ENCODE assay signal across 2 cellular contexts in genomic region chr7:75056476-75056875, GRCh38.
TF ChIP-seq lines count a peak whose summit lies in the region.

No MANE protein-coding gene starts in this region.

TF ChIP-seq in GM23338, 12 proteins besides CTCF, POLR2A, EP300 and RAD21 (continued from another document):
- TF ChIP-seq CREB1 (CRISPR knock-in tag; IDR thresholded peaks at IDR 0.05; ENCODE audit: low read depth) (no peak), JUNB (IDR thresholded peaks at IDR 0.05; ENCODE audit: unreplicated experiment) (no peak), POLR2AphosphoS5 (IDR thresholded peaks at IDR 0.05; ENCODE audit: low read depth) (no peak), NANOG (IDR thresholded peaks at IDR 0.05; ENCODE audit: borderline replicate concordance) (no peak), ZNF462 (CRISPR knock-in tag; IDR thresholded peaks at IDR 0.05) (no peak)

TF ChIP-seq in K562, 482 proteins besides CTCF, POLR2A, EP300 and RAD21 (continued from another document):
- TF ChIP-seq FOXP1 (CRISPR knock-in tag; IDR thresholded peaks at IDR 0.05) (no peak), NFE2 (IDR thresholded peaks at IDR 0.05; ENCODE audit: low read depth) (peak; percentile 55; the same call in 1 of the 2 replicates), NCOA4 (IDR thresholded peaks at IDR 0.05; ENCODE audit: partially characterized antibody) (no peak), C11orf30 (IDR thresholded peaks at IDR 0.05; ENCODE audit: low read depth) (peak; percentile 69), NFE2L1 (tag; IDR thresholded peaks at IDR 0.05; ENCODE audit: borderline replicate concordance, low read depth) (0 out of 2 replicates have a peak, but pooled peaks have one; percentile 15), ZBTB34 (CRISPR knock-in tag; IDR thresholded peaks at IDR 0.05) (no peak), FOSL1 (tag; conservative IDR thresholded peaks at IDR 0.05) (peak; percentile 42; the same call in 1 of the 2 replicates), MAFF (IDR thresholded peaks at IDR 0.05; ENCODE audit: low read length) (peak; percentile 20; the same call in 1 of the 2 replicates), JUND (IDR thresholded peaks at IDR 0.05; ENCODE audit: borderline replicate concordance, low read depth, low read length) (0 out of 2 replicates have a peak, but pooled peaks have one; percentile 16), JUND (tag; IDR thresholded peaks at IDR 0.05; ENCODE audit: borderline replicate concordance, low read depth, low read length) (peak; percentile 20; the same call in 1 of the 3 replicates)
